Comparison of ENCODE assay signal across 2 cellular contexts in the genomic region with DNA sequence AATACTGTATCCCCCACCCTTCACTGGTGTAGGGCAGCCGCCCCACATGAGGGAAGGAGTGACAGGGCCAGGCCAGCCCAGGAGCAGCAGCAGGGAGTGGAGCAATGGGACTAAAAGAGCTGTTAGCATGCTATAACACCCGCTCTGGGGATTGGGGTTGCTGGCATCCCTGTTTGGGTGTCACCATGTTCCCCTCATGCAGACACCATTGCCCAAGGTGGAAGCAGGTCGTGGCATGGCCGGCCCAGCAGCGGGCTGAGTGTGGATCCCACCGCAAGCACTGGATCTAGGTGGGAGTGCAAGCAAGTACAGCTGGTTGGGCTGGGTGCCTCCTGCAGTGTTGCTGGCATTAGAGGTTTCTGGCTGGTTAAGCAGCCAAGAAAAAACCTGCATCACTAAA.
TF ChIP-seq lines count a peak whose summit lies in the region.

No MANE protein-coding gene starts in this region.

TF ChIP-seq in HepG2, 621 proteins besides CTCF, POLR2A, EP300 and RAD21:
- TF ChIP-seq ATF7-NPFF (CRISPR knock-in tag; IDR thresholded peaks at IDR 0.05; ENCODE audit: low read depth) (no peak), FOXP1 (IDR thresholded peaks at IDR 0.05) (no peak), FOXP1 (CRISPR knock-in tag; IDR thresholded peaks at IDR 0.05) (no peak), SP4 (CRISPR knock-in tag; IDR thresholded peaks at IDR 0.05) (no peak)
- TF ChIP-seq, protein P1, sequence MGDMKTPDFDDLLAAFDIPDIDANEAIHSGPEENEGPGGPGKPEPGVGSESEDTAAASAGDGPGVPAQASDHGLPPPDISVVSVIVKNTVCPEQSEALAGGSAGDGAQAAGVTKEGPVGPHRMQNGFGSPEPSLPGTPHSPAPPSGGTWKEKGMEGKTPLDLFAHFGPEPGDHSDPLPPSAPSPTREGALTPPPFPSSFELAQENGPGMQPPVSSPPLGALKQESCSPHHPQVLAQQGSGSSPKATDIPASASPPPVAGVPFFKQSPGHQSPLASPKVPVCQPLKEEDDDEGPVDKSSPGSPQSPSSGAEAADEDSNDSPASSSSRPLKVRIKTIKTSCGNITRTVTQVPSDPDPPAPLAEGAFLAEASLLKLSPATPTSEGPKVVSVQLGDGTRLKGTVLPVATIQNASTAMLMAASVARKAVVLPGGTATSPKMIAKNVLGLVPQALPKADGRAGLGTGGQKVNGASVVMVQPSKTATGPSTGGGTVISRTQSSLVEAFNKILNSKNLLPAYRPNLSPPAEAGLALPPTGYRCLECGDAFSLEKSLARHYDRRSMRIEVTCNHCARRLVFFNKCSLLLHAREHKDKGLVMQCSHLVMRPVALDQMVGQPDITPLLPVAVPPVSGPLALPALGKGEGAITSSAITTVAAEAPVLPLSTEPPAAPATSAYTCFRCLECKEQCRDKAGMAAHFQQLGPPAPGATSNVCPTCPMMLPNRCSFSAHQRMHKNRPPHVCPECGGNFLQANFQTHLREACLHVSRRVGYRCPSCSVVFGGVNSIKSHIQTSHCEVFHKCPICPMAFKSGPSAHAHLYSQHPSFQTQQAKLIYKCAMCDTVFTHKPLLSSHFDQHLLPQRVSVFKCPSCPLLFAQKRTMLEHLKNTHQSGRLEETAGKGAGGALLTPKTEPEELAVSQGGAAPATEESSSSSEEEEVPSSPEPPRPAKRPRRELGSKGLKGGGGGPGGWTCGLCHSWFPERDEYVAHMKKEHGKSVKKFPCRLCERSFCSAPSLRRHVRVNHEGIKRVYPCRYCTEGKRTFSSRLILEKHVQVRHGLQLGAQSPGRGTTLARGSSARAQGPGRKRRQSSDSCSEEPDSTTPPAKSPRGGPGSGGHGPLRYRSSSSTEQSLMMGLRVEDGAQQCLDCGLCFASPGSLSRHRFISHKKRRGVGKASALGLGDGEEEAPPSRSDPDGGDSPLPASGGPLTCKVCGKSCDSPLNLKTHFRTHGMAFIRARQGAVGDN (CRISPR knock-in tag; IDR thresholded peaks at IDR 0.05): 0 out of 2 replicates have a peak, but pooled peaks have one; percentile 14

TF ChIP-seq in GM12891, 5 proteins besides CTCF, POLR2A, EP300 and RAD21:
- TF ChIP-seq TAF1 (IDR thresholded peaks at IDR 0.05; ENCODE audit: low read depth, low read length) (no peak), PAX5 (IDR thresholded peaks at IDR 0.05; ENCODE audit: insufficient read depth, low read length, severe bottlenecking) (no peak), POLR2AphosphoS5 (IDR thresholded peaks at IDR 0.05; ENCODE audit: low read depth, low read length) (no peak), POU2F2 (IDR thresholded peaks at IDR 0.05; ENCODE audit: low read depth, low read length) (no peak), SPI1 (IDR thresholded peaks at IDR 0.05; ENCODE audit: low read depth, low read length) (no peak)
